In genomic region chr9:17810293-17810692, GRCh38 we compare ENCODE assay signal across 12 cellular contexts.
"Had no signal": no experiment of that assay in that cellular context is flagged by ENCODE, and none has a peak within 500 bp of the region (broad histone marks: within the 10 kb centered on the region; RNA-seq: fewer than 3 reads in every experiment).

No MANE protein-coding gene starts in this region.

- H3K36me3 ChIP-seq: esophagus squamous epithelium, gastrocnemius medialis, heart right ventricle, left lung, lower lobe of right lung had no signal

- H3K4me1 ChIP-seq: gastrocnemius medialis, heart right ventricle, left lung, lower lobe of right lung had no signal

- H3K9me3 ChIP-seq: esophagus squamous epithelium, gastrocnemius medialis, heart right ventricle, left lung, lower lobe of right lung, mucosa of descending colon had no signal

- H3K27me3 ChIP-seq: gastrocnemius medialis had no signal

- ATAC-seq: esophagus mucosa, gastrocnemius medialis, heart right ventricle had no signal

- H3K4me3 ChIP-seq: coronary artery, esophagus squamous epithelium, gastrocnemius medialis, heart right ventricle, left lung, lower lobe of right lung, mucosa of descending colon had no signal

- DNase-seq: effector CD4-positive, alpha-beta T cell; effector memory CD4-positive, alpha-beta T cell; esophagus squamous epithelium; foreskin melanocyte; gastrocnemius medialis; left ventricle myocardium superior; lower lobe of right lung had no signal
